In genomic region chr4:10097906-10098769, GRCh38 we compare ENCODE assay signal across 11 cellular contexts. TPM values are rescaled to one million over a fixed set of nuclear protein-coding genes. Genes with fewer than 3 reads are reported as not detected.
DNase-seq lines count a peak whose midpoint lies in the region; ATAC-seq and TF ChIP-seq lines count a peak whose summit lies in the region.
"Had no signal": no experiment of that assay in that cellular context is flagged by ENCODE, and none has a peak within 500 bp of the region (broad histone marks: within the 10 kb centered on the region; RNA-seq: fewer than 3 reads in every experiment).

No MANE protein-coding gene starts in this region.

- H3K4me1 ChIP-seq in endodermal cell (ENCODE audit: control insufficient read depth, insufficient read depth, low read length): peaks cover 13% of the 10 kb centered on the region

- H3K4me3 Mint-ChIP-seq in T-helper 1 cell treated with Interleukin-12 subunit alpha and Interleukin-12 subunit beta and Interleukin-4 antibody, amounts not matched to agents 30 μg/mL and 1 μg/mL, for 36 hours: no peak overlapping the region
- H3K4me3 Mint-ChIP-seq in T-cell: peak overlapping the region in 1 of 3 donors; percentile 68
- no peak overlapping the region for H3K4me3 Mint-ChIP-seq in endodermal cell
- H3K4me3 Mint-ChIP-seq in stimulated activated effector memory CD8-positive, alpha-beta T cell treated with anti-CD3 and anti-CD28 coated beads, Interleukin-12 subunit alpha, Interleukin-12 subunit beta, amount 100 ng/mL, for 72 hours: peak overlapping the region; percentile 83

- ATAC-seq in T-cell (replicated peaks in 1 of 4) (no peak), HG03457 (IDR thresholded peaks at IDR 0.05; ENCODE audit: unreplicated experiment) (no peak), GM18858 (IDR thresholded peaks at IDR 0.05; ENCODE audit: unreplicated experiment) (no peak)
- no peak for ATAC-seq in stimulated activated effector memory CD8-positive, alpha-beta T cell treated with anti-CD3 and anti-CD28 coated beads, Interleukin-12 subunit alpha, Interleukin-12 subunit beta, amount 100 ng/mL, for 72 hours

- H3K27ac ChIP-seq in endodermal cell (ENCODE audit: low read depth, low read length): no peak overlapping the region
- H3K27ac ChIP-seq: 22Rv1, SK-N-MC had no signal

- peaks cover 92% of the 10 kb centered on the region for H3K4me1 Mint-ChIP-seq in T-helper 1 cell treated with Interleukin-12 subunit alpha and Interleukin-12 subunit beta and Interleukin-4 antibody, amounts not matched to agents 30 μg/mL and 1 μg/mL, for 36 hours (ENCODE audit: low read depth)
- H3K4me1 Mint-ChIP-seq in T-cell (peaks cover 95 to 99% (median 99%) of the 10 kb centered on the region in 3 donors), endodermal cell (peaks cover 38% of the 10 kb centered on the region)
- peaks cover 100% of the 10 kb centered on the region for H3K4me1 Mint-ChIP-seq in stimulated activated effector memory CD8-positive, alpha-beta T cell treated with anti-CD3 and anti-CD28 coated beads, Interleukin-12 subunit alpha, Interleukin-12 subunit beta, amount 100 ng/mL, for 72 hours

- WGBS in endodermal cell (ENCODE audit: insufficient coverage in 1 of 2, insufficient read length in 1 of 2), 2 experiments: 94 to 95% methylated on average over 8 to 9 of the region's 9 CpGs

- no peaks in the 10 kb centered on the region for H3K9me3 ChIP-seq in endodermal cell (ENCODE audit: control insufficient read depth, low read length)

- no peak overlapping the region for H3K4me3 ChIP-seq in endodermal cell (ENCODE audit: low read length)
- H3K4me3 ChIP-seq: SK-N-MC had no signal

- DNase-seq in T-helper 1 cell: no peak
- DNase-seq in T-cell: no peak
- no peak for DNase-seq in endodermal cell
- no peak for DNase-seq in stimulated activated effector memory CD8-positive, alpha-beta T cell treated with anti-CD3 and anti-CD28 coated beads, Interleukin-12 subunit alpha, Interleukin-12 subunit beta, amount 100 ng/mL, for 72 hours (ENCODE audit: low spot score in 2 of 2)
- no peak for DNase-seq in NCI-H2171 (lab: John Stamatoyannopoulos, UW)
- DNase-seq: NCI-H524 treated with DMSO at 0.1 percent for 48 hours had no signal

- H3K9ac ChIP-seq in endodermal cell (ENCODE audit: extremely low read depth, low read length, poor library complexity, severe bottlenecking): no peak overlapping the region

- H3K36me3 Mint-ChIP-seq in T-helper 1 cell treated with Interleukin-12 subunit alpha and Interleukin-12 subunit beta and Interleukin-4 antibody, amounts not matched to agents 30 μg/mL and 1 μg/mL, for 36 hours (ENCODE audit: low read depth): peaks cover 65% of the 10 kb centered on the region
- H3K36me3 Mint-ChIP-seq in T-cell: peaks cover 55% of the 10 kb centered on the region
- peaks cover 81% of the 10 kb centered on the region for H3K36me3 Mint-ChIP-seq in endodermal cell (ENCODE audit: low read depth)
- peaks cover 100% of the 10 kb centered on the region for H3K36me3 Mint-ChIP-seq in stimulated activated effector memory CD8-positive, alpha-beta T cell treated with anti-CD3 and anti-CD28 coated beads, Interleukin-12 subunit alpha, Interleukin-12 subunit beta, amount 100 ng/mL, for 72 hours

- POLR2A ChIA-PET in T-cell (lab: Charles Lee): interaction anchor here in 1 of 2 donors (0.6 to 1.0 kb wide), 2 partner anchors 19 to 469 kb away, joined by 3 to 4 read pairs; partner anchors contain the start of gene WDR1

- H3K27me3 Mint-ChIP-seq in T-helper 1 cell treated with Interleukin-12 subunit alpha and Interleukin-12 subunit beta and Interleukin-4 antibody, amounts not matched to agents 30 μg/mL and 1 μg/mL, for 36 hours (ENCODE audit: low read depth): no peaks in the 10 kb centered on the region
- no peaks in the 10 kb centered on the region for H3K27me3 Mint-ChIP-seq in T-cell
- no peaks in the 10 kb centered on the region for H3K27me3 Mint-ChIP-seq in endodermal cell (ENCODE audit: insufficient read depth)

- H3K27ac Mint-ChIP-seq in T-helper 1 cell treated with Interleukin-12 subunit alpha and Interleukin-12 subunit beta and Interleukin-4 antibody, amounts not matched to agents 30 μg/mL and 1 μg/mL, for 36 hours: peak overlapping the region; percentile 96
- peak overlapping the region; percentile 94 to 95 for H3K27ac Mint-ChIP-seq in T-cell
- peak overlapping the region; percentile 17 for H3K27ac Mint-ChIP-seq in endodermal cell
- peak overlapping the region; percentile 98 for H3K27ac Mint-ChIP-seq in stimulated activated effector memory CD8-positive, alpha-beta T cell treated with anti-CD3 and anti-CD28 coated beads, Interleukin-12 subunit alpha, Interleukin-12 subunit beta, amount 100 ng/mL, for 72 hours

- no peaks in the 10 kb centered on the region for H3K9me3 Mint-ChIP-seq in T-helper 1 cell treated with Interleukin-12 subunit alpha and Interleukin-12 subunit beta and Interleukin-4 antibody, amounts not matched to agents 30 μg/mL and 1 μg/mL, for 36 hours
- H3K9me3 Mint-ChIP-seq in T-cell (no peaks in the 10 kb centered on the region), endodermal cell (no peaks in the 10 kb centered on the region)
- no peaks in the 10 kb centered on the region for H3K9me3 Mint-ChIP-seq in stimulated activated effector memory CD8-positive, alpha-beta T cell treated with anti-CD3 and anti-CD28 coated beads, Interleukin-12 subunit alpha, Interleukin-12 subunit beta, amount 100 ng/mL, for 72 hours

- peaks cover 94% of the 10 kb centered on the region for H3K36me3 ChIP-seq in endodermal cell (ENCODE audit: control insufficient read depth, insufficient read depth, low read length)

- no peaks in the 10 kb centered on the region for H3K27me3 ChIP-seq in endodermal cell (ENCODE audit: control insufficient read depth, insufficient read depth, low read length, poor library complexity, severe bottlenecking)

- CTCF ChIA-PET in T-cell (lab: Charles Lee): interaction anchor here (0.6 to 0.7 kb wide), 4 partner anchors 9 to 437 kb away, joined by 3 to 7 read pairs (median 4); no protein-coding TSS in a partner anchor

- no peak for TF ChIP-seq CTCF in endodermal cell (conservative IDR thresholded peaks at IDR 0.05)

RNA-seq across cellular contexts. Expression of gene WDR1, which starts 18.5 kb away (rescaled TPM):
- total RNA-seq in T-cell (100 to 1,000 TPM; 268 to 308 (median 304) TPM), endodermal cell (100 to 1,000 TPM; 222 to 345 TPM)
- 127 TPM for polyA plus RNA-seq in endodermal cell (2013, experiment 1 of 2)
- polyA plus RNA-seq in endodermal cell (2013, experiment 2 of 2): 106 TPM

Comparison
In these comparisons a context has a peak if more than half of its experiments do, and no peak if none do; other contexts are left out.
1. H3K27ac Mint-ChIP-seq: peak in every context shown above with its lines; median percentile 98 in stimulated activated effector memory CD8-positive, alpha-beta T cell treated with anti-CD3 and anti-CD28 coated beads, Interleukin-12 subunit alpha, Interleukin-12 subunit beta, amount 100 ng/mL, for 72 hours; 96 in T-helper 1 cell treated with Interleukin-12 subunit alpha and Interleukin-12 subunit beta and Interleukin-4 antibody, amounts not matched to agents 30 μg/mL and 1 μg/mL, for 36 hours; 94 in T-cell; 17 in endodermal cell.